ENCODE assay signal across 20 cellular contexts in the genomic region with DNA sequence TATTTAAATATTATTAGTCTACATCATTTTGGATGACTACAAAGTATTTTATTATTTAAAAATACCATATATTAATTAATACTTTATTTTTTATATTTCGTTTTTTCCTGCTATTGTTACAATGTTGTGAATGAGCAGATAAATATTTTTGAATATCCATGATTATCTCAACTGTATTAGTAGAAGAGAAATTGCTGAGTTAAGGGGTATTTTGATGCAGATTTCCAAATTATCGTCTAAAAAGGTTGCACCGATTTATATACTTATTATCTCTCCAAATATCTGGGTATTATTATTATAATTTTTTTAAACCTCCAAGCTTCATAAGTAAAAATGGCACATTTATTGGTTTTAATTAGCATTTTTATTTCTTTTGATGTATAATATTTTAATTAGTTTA. TPM values are rescaled to one million over a fixed set of nuclear protein-coding genes. Genes with fewer than 3 reads are reported as not detected.
DNase-seq lines count a peak whose midpoint lies in the region; ATAC-seq, FAIRE-seq and TF ChIP-seq lines count a peak whose summit lies in the region.
"Had no signal": no experiment of that assay in that cellular context is flagged by ENCODE, and none has a peak within 500 bp of the region (broad histone marks: within the 10 kb centered on the region; RNA-seq: fewer than 3 reads in every experiment).

No MANE protein-coding gene starts in this region.

- H2BK5ac ChIP-seq in IMR-90 (ENCODE audit: low read depth, low read length, poor library complexity, severe bottlenecking), result no peak overlapping the region

- no peak overlapping the region for H3K4ac ChIP-seq in IMR-90 (ENCODE audit: low read depth, low read length)

- H3K9me3 ChIP-seq in IMR-90 (ENCODE audit: control insufficient read depth, insufficient read depth, low read length) (no peaks in the 10 kb centered on the region), kidney (ENCODE audit: control insufficient read depth in 1 of 2, low read length in 2 of 2) (no peaks in the 10 kb centered on the region)
- H3K9me3 ChIP-seq: HAP-1 had no signal

- H2AFZ ChIP-seq in IMR-90 (replicated peaks; ENCODE audit: low read length, poor library complexity), result no peak overlapping the region

- H3K36me3 ChIP-seq in IMR-90 (ENCODE audit: control insufficient read depth, insufficient read depth, low read length) (no peaks in the 10 kb centered on the region), kidney (ENCODE audit: control insufficient read depth in 1 of 2, insufficient read depth in 2 of 2, low read length in 2 of 2) (no peaks in the 10 kb centered on the region)
- H3K36me3 ChIP-seq: HAP-1 had no signal

- H3K36me3 Mint-ChIP-seq in activated T-helper 17 cell treated with anti-CD3 and anti-CD28 coated beads, Interleukin-2, amount 50 U/mL, for 72 hours (ENCODE audit: low read depth), result no peaks in the 10 kb centered on the region
- H3K36me3 Mint-ChIP-seq in activated T-cell treated with anti-CD3 and anti-CD28 coated beads, Interleukin-2, amount 50 U/mL, for 72 hours (ENCODE audit: insufficient read depth in 2 of 2), result peaks cover 0 to 4% of the 10 kb centered on the region in 2 donors
- H3K36me3 Mint-ChIP-seq: CD8-positive, alpha-beta T cell had no signal

- no peak overlapping the region for H4K8ac ChIP-seq in IMR-90 (ENCODE audit: low read depth in 2 of 2, low read length in 2 of 2)

- H3K4me1 ChIP-seq in IMR-90 (ENCODE audit: control insufficient read depth, insufficient read depth, low read length), result 0 out of 2 replicates have a peak, but pooled peaks cover 2% of the 10 kb centered on the region
- no peaks in the 10 kb centered on the region for H3K4me1 ChIP-seq in kidney (ENCODE audit: control insufficient read depth in 1 of 2, insufficient read depth in 1 of 2, low read depth in 1 of 2, low read length in 2 of 2)
- H3K4me1 ChIP-seq: HAP-1 had no signal

- FAIRE-seq in A204.1 (lab: Jason Lieb, UNC), result peak; percentile 35
- peak; percentile 80 for FAIRE-seq in kidney (lab: Jason Lieb, UNC)
- FAIRE-seq: D721Med, GM19239 had no signal

- POLR2A ChIA-PET in IMR-90 (lab: Charles Lee; ENCODE audit: unreplicated experiment), result no interaction called here

- no peak overlapping the region for H3K4me3 ChIP-seq in IMR-90 (ENCODE audit: insufficient read depth, low read depth, low read length)
- no peak overlapping the region for H3K4me3 ChIP-seq in kidney (ENCODE audit: low read length in 2 of 2)
- H3K4me3 ChIP-seq: HAP-1 had no signal

- H4K20me1 ChIP-seq in IMR-90 (ENCODE audit: insufficient read depth, low read length), result no peaks in the 10 kb centered on the region

- dilution Hi-C loops in IMR-90 (cut with HindIII; ENCODE audit: low sequenced_read_pairs, unreplicated experiment), result no loop called here

- no peak overlapping the region for H3K4me2 ChIP-seq in IMR-90 (ENCODE audit: low read depth, low read length)

- H2BK120ac ChIP-seq in IMR-90 (ENCODE audit: low read depth, low read length), result no peak overlapping the region

- intact Hi-C loops in IMR-90 (cut with micrococcal nuclease) (no loop called here), kidney (cut with DNase I) (no loop called here)

- H2BK15ac ChIP-seq in IMR-90 (ENCODE audit: low read depth, low read length), result no peak overlapping the region

- no peak overlapping the region for H2AK5ac ChIP-seq in IMR-90 (ENCODE audit: low read depth, low read length)

- H4K91ac ChIP-seq in IMR-90 (ENCODE audit: insufficient read depth, low read depth, low read length), result no peak overlapping the region

- no peak overlapping the region for H2AK9ac ChIP-seq in IMR-90 (replicated peaks; ENCODE audit: low read depth, low read length, poor library complexity)

- H3K27me3 ChIP-seq in IMR-90 (ENCODE audit: control insufficient read depth, insufficient read depth, low read length), result no peaks in the 10 kb centered on the region

- no peak overlapping the region for H3K18ac ChIP-seq in IMR-90 (ENCODE audit: low read depth, low read length)

- H3K23ac ChIP-seq in IMR-90 (ENCODE audit: low read depth, low read length), result no peak overlapping the region

- H3K79me1 ChIP-seq in IMR-90 (ENCODE audit: low read depth in 1 of 2, low read length in 2 of 2), result no peaks in the 10 kb centered on the region

- TF ChIP-seq CTCF in IMR-90 (conservative IDR thresholded peaks at IDR 0.05; ENCODE audit: low read depth, low read length), result no peak
- no peak for TF ChIP-seq CTCF in kidney (IDR thresholded peaks at IDR 0.05; ENCODE audit: borderline replicate concordance, extremely low read depth, insufficient read depth)

- no peak overlapping the region for H3K27ac ChIP-seq in IMR-90 (ENCODE audit: insufficient read depth, low read length)
- no peak overlapping the region for H3K27ac ChIP-seq in kidney (ENCODE audit: low read depth in 2 of 2, low read length in 2 of 2)

- DNase-seq in IMR-90 (no peak), kidney (no peak), NCI-H1417 (lab: John Stamatoyannopoulos, UW) (no peak)
- DNase-seq in activated T-cell treated with anti-CD3 and anti-CD28 coated beads, Interleukin-2, amount 50 U/mL, for 72 hours, result no peak
- DNase-seq: COR-L47, DMS153, DMS79 treated with DMSO at 0.1 percent for 48 hours, EL had no signal

- no peak for TF ChIP-seq POLR2A in IMR-90 (IDR thresholded peaks at IDR 0.05; ENCODE audit: low read depth, low read length)

- H3K27ac Mint-ChIP-seq in activated T-helper 17 cell treated with anti-CD3 and anti-CD28 coated beads, Interleukin-2, amount 50 U/mL, for 72 hours, result peak overlapping the region; percentile 45
- no peak overlapping the region for H3K27ac Mint-ChIP-seq in activated T-cell treated with anti-CD3 and anti-CD28 coated beads, Interleukin-2, amount 50 U/mL, for 72 hours
- H3K27ac Mint-ChIP-seq: CD8-positive, alpha-beta T cell had no signal

- no peak overlapping the region for H3K56ac ChIP-seq in IMR-90 (ENCODE audit: extremely low read depth, insufficient read depth, low read length)

- no peak overlapping the region for H4K5ac ChIP-seq in IMR-90 (ENCODE audit: low read depth, low read length)

- CTCF ChIA-PET in IMR-90 (lab: Yijun Ruan, JAX), result interaction anchor here (0.6 to 1.4 kb wide), 3 partner anchors 10 to 387 kb away, joined by 3 read pairs; no protein-coding TSS in a partner anchor

- in situ Hi-C loops in IMR-90 (cut with MboI; ENCODE audit: low sequenced_read_pairs), result no loop called here

- no peaks in the 10 kb centered on the region for H3K9me1 ChIP-seq in IMR-90 (ENCODE audit: insufficient read depth, low read length)

- no peaks in the 10 kb centered on the region for H3K9me3 Mint-ChIP-seq in activated T-helper 17 cell treated with anti-CD3 and anti-CD28 coated beads, Interleukin-2, amount 50 U/mL, for 72 hours
- peaks cover 0 to 1% of the 10 kb centered on the region in 2 donors for H3K9me3 Mint-ChIP-seq in activated T-cell treated with anti-CD3 and anti-CD28 coated beads, Interleukin-2, amount 50 U/mL, for 72 hours
- H3K9me3 Mint-ChIP-seq: CD8-positive, alpha-beta T cell had no signal

- peak overlapping the region; percentile 58 for H3K4me3 Mint-ChIP-seq in activated T-helper 17 cell treated with anti-CD3 and anti-CD28 coated beads, Interleukin-2, amount 50 U/mL, for 72 hours
- H3K4me3 Mint-ChIP-seq in activated T-cell treated with anti-CD3 and anti-CD28 coated beads, Interleukin-2, amount 50 U/mL, for 72 hours, result no peak overlapping the region

- no peaks in the 10 kb centered on the region for H3K27me3 Mint-ChIP-seq in activated T-helper 17 cell treated with anti-CD3 and anti-CD28 coated beads, Interleukin-2, amount 50 U/mL, for 72 hours
- no peaks in the 10 kb centered on the region for H3K27me3 Mint-ChIP-seq in activated T-cell treated with anti-CD3 and anti-CD28 coated beads, Interleukin-2, amount 50 U/mL, for 72 hours (ENCODE audit: low read depth)

- H3K9ac ChIP-seq in IMR-90 (ENCODE audit: low read depth, low read length) (no peak overlapping the region), kidney (ENCODE audit: low read length in 2 of 2) (no peak overlapping the region)

- no peak for TF ChIP-seq RAD21 in IMR-90 (IDR thresholded peaks at IDR 0.05; ENCODE audit: low read length)

- H3K14ac ChIP-seq in IMR-90 (replicated peaks; ENCODE audit: low read depth, low read length), result no peak overlapping the region

- no peak overlapping the region for H2BK20ac ChIP-seq in IMR-90 (ENCODE audit: low read depth, low read length)

- no peak for ATAC-seq in IMR-90 (ENCODE audit: low read depth)
- no peak for ATAC-seq in activated T-helper 17 cell treated with anti-CD3 and anti-CD28 coated beads, Interleukin-2, amount 50 U/mL, for 72 hours (replicated peaks)
- no peak for ATAC-seq in GM19023 (IDR thresholded peaks at IDR 0.05; ENCODE audit: unreplicated experiment)
- ATAC-seq in activated T-cell treated with anti-CD3 and anti-CD28 coated beads, Interleukin-2, amount 50 U/mL, for 72 hours (replicated peaks in 1 of 2), result no peak

- no TSS peak for BruUV-seq in IMR-90 (replicated peaks; lab: Mats Ljungman, UMichigan)

- peaks cover 19% of the 10 kb centered on the region for H3K4me1 Mint-ChIP-seq in activated T-helper 17 cell treated with anti-CD3 and anti-CD28 coated beads, Interleukin-2, amount 50 U/mL, for 72 hours
- H3K4me1 Mint-ChIP-seq in activated T-cell treated with anti-CD3 and anti-CD28 coated beads, Interleukin-2, amount 50 U/mL, for 72 hours (ENCODE audit: low read depth), result peaks cover 71% of the 10 kb centered on the region

- no CpG with 5 or more reads among the region's 3 CpGs for WGBS in IMR-90 (ENCODE audit: extremely low coverage in 2 of 2, insufficient read length in 1 of 2), 2 experiments

TF ChIP-seq in IMR-90, 13 proteins besides CTCF, POLR2A, EP300 and RAD21:
- TF ChIP-seq MAFK (IDR thresholded peaks at IDR 0.05; ENCODE audit: low read depth, low read length), result peak; percentile 73
- TF ChIP-seq MAZ (IDR thresholded peaks at IDR 0.05; ENCODE audit: borderline replicate concordance, low read depth, low read length), result no peak

RNA-seq across cellular contexts. Expression of a gene that starts 8.9 kb away (rescaled TPM):
- total RNA-seq in IMR-90 (2012; rRNA removed), result under 0.01 TPM in 2 replicates
- polyA plus RNA-seq in IMR-90 (2012; rRNA removed), result 0.14 TPM in 1 of 2 replicates, not detected in the other
- 0.01 TPM in 1 of 2 replicates, not detected in the other for polyA plus RNA-seq in IMR-90 (2012; cell fraction: cytosol; rRNA removed)
- 0.02 and 0.21 TPM in 2 replicates for polyA plus RNA-seq in IMR-90 (2012; cell fraction: nucleus; rRNA removed; ENCODE audit: low replicate concordance)
- under 1 TPM; 0.24 to 0.79 TPM for total RNA-seq in activated T-helper 17 cell treated with anti-CD3 and anti-CD28 coated beads, Interleukin-2, amount 50 U/mL, for 72 hours
- total RNA-seq in kidney, result 32.3 TPM
- polyA plus RNA-seq in kidney (ENCODE audit: insufficient read depth, low read depth, low replicate concordance), result 102 TPM
- 1 to 10 TPM; 1.6 to 2.2 TPM for total RNA-seq in activated T-cell treated with anti-CD3 and anti-CD28 coated beads, Interleukin-2, amount 50 U/mL, for 72 hours
- total RNA-seq: CD8-positive, alpha-beta T cell; H1; HT-29 had no signal
- polyA plus RNA-seq: BJ, CD14-positive monocyte, H1 had no signal

RNA-seq across cellular contexts. Expression of a gene that starts 53.1 kb away (rescaled TPM):
- total RNA-seq in IMR-90 (2012; rRNA removed), result 0.18 and 0.28 TPM in 2 replicates
- 0.14 and 0.24 TPM in 2 replicates for polyA plus RNA-seq in IMR-90 (2012; rRNA removed)
- 0.03 and 0.08 TPM in 2 replicates for polyA plus RNA-seq in IMR-90 (2012; cell fraction: cytosol; rRNA removed)
- 0.09 and 0.46 TPM in 2 replicates for polyA plus RNA-seq in IMR-90 (2012; cell fraction: nucleus; rRNA removed; ENCODE audit: low replicate concordance)
- total RNA-seq in activated T-helper 17 cell treated with anti-CD3 and anti-CD28 coated beads, Interleukin-2, amount 50 U/mL, for 72 hours, result 10 to 100 TPM; 20.5 to 27.7 TPM
- 14.9 TPM for total RNA-seq in kidney
- 3.6 TPM for polyA plus RNA-seq in kidney (ENCODE audit: insufficient read depth, low read depth, low replicate concordance)
- total RNA-seq in activated T-cell treated with anti-CD3 and anti-CD28 coated beads, Interleukin-2, amount 50 U/mL, for 72 hours, result 10 to 100 TPM; 56.5 to 68.0 TPM
- total RNA-seq: A172, HT-29 had no signal
- polyA plus RNA-seq: BJ, H1 had no signal

Comparison
In these comparisons a context has a peak if more than half of its experiments do, and no peak if none do; other contexts are left out.
1. RNA of a gene that starts 8.9 kb away (total RNA-seq): 32.3 TPM in kidney (single experiment); 1.6 to 2.2 TPM in activated T-cell treated with anti-CD3 and anti-CD28 coated beads, Interleukin-2, amount 50 U/mL, for 72 hours, 0.24 to 0.79 TPM in activated T-helper 17 cell treated with anti-CD3 and anti-CD28 coated beads, Interleukin-2, amount 50 U/mL, for 72 hours and under 0.01 TPM in IMR-90; every median in the first group is over 10 times any median in the second.
2. RNA of a gene that starts 53.1 kb away (total RNA-seq): 56.5 to 68.0 TPM in activated T-cell treated with anti-CD3 and anti-CD28 coated beads, Interleukin-2, amount 50 U/mL, for 72 hours, 20.5 to 27.7 TPM in activated T-helper 17 cell treated with anti-CD3 and anti-CD28 coated beads, Interleukin-2, amount 50 U/mL, for 72 hours and 14.9 TPM in kidney (single experiment); 0.18 to 0.28 TPM in IMR-90; every median in the first group is over 10 times any median in the second.